ENCODE assay signal across 20 cellular contexts in the genomic region with DNA sequence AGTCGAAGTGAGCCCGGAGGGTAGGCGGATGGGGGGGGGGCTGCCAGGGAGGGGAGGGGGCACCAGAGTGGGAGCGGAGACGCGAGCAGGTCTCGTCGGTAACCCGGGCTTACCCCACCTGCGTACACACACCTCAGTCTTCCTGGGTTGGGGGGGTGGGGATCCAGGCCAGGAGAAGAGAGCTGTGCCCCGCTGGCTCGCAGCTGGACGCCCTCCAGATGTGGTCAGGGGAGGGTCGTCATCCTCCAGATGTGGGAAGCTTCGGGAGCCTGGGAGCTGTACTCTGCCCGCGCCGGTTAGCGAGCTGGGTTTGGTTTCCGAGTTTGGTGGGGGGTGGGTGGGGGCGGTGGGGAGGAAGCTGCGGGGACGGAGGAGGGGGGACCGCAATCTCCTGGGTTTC. TPM values are rescaled to one million over a fixed set of nuclear protein-coding genes. Genes with fewer than 3 reads are reported as not detected.
DNase-seq lines count a peak whose midpoint lies in the region; ATAC-seq and TF ChIP-seq lines count a peak whose summit lies in the region.
"Had no signal": no experiment of that assay in that cellular context is flagged by ENCODE, and none has a peak within 500 bp of the region (broad histone marks: within the 10 kb centered on the region; RNA-seq: fewer than 3 reads in every experiment).

No MANE protein-coding gene starts in this region.

- DNase-seq in DMS53 (lab: John Stamatoyannopoulos, UW): peak; percentile 56
- no peak for DNase-seq in DMS53 treated with DMSO at 0.1 percent for 48 hours (lab: John Stamatoyannopoulos, UW; ENCODE audit: unreplicated experiment)
- no peak for DNase-seq in NT2/D1 (ENCODE audit: low read depth, low spot score)
- no peak for DNase-seq in glutamatergic neuron
- DNase-seq in ovary: peak in 1 of 5 donors; percentile 62
- no peak for DNase-seq in stimulated activated CD4-positive, alpha-beta T cell treated with anti-CD3 and anti-CD28 coated beads, Interleukin-4, amount 100 ng/mL, for 24 hours
- DNase-seq: activated CD4-positive, alpha-beta T cell treated with anti-CD3 and anti-CD28 coated beads for 48 hours; dermis blood vessel endothelial cell; GDM1; islet precursor cell; mucosa of descending colon; NCI-H187 treated with DMSO at 0.1 percent for 48 hours; NCI-H526 treated with DMSO at 0.1 percent for 48 hours; posterior cingulate gyrus; transverse colon had no signal

- no peak for TF ChIP-seq POLR2A in ovary (IDR thresholded peaks at IDR 0.05)

- peaks cover 18% of the 10 kb centered on the region for H3K27me3 Mint-ChIP-seq in glutamatergic neuron (ENCODE audit: unreplicated experiment)

- no peaks in the 10 kb centered on the region for H3K36me3 Mint-ChIP-seq in glutamatergic neuron (ENCODE audit: unreplicated experiment)

- peaks cover 58% of the 10 kb centered on the region for H3K27me3 ChIP-seq in NT2/D1 (ENCODE audit: insufficient read depth, insufficient read length)
- no peaks in the 10 kb centered on the region for H3K27me3 ChIP-seq in ovary

- intact Hi-C loops in ovary (cut with DNase I): no loop called here

- no peak for TF ChIP-seq EP300 in ovary (IDR thresholded peaks at IDR 0.05)

- H3K4me3 Mint-ChIP-seq in glutamatergic neuron (ENCODE audit: unreplicated experiment): peak overlapping the region; percentile 50

- no peak overlapping the region for H3K27ac Mint-ChIP-seq in glutamatergic neuron (ENCODE audit: unreplicated experiment)

- H3K9ac ChIP-seq in NT2/D1 (ENCODE audit: insufficient read length, low read depth): no peak overlapping the region

- ATAC-seq in HG03280 (IDR thresholded peaks at IDR 0.05; ENCODE audit: unreplicated experiment) (no peak), HG03565 (IDR thresholded peaks at IDR 0.05; ENCODE audit: unreplicated experiment) (no peak)
- ATAC-seq: mucosa of descending colon had no signal

- H3K4me1 ChIP-seq in NT2/D1 (ENCODE audit: insufficient read depth, insufficient read length) (peaks cover 42% of the 10 kb centered on the region), ovary (ENCODE audit: insufficient read depth) (peaks cover 17% of the 10 kb centered on the region)

- no peak overlapping the region for H3K27ac ChIP-seq in ovary
- H3K27ac ChIP-seq: 22Rv1, transverse colon had no signal

- peaks cover under 1% of the 10 kb centered on the region for H3K36me3 ChIP-seq in NT2/D1 (ENCODE audit: insufficient read depth, insufficient read length, low read length)
- H3K36me3 ChIP-seq in ovary: no peaks in the 10 kb centered on the region
- H3K36me3 ChIP-seq: transverse colon had no signal

- H3K4me3 ChIP-seq in NT2/D1 (ENCODE audit: insufficient read length, low read depth): peak overlapping the region; percentile 10
- H3K4me3 ChIP-seq in ovary: peak overlapping the region; percentile 51
- H3K4me3 ChIP-seq: mucosa of descending colon had no signal

- 0 to 3% (median 1%) methylated on average over 1 to 24 of the region's 24 CpGs for WGBS in ovary, 3 donors

- peaks cover 6% of the 10 kb centered on the region for H3K9me3 Mint-ChIP-seq in glutamatergic neuron (ENCODE audit: unreplicated experiment)

- peaks cover 34% of the 10 kb centered on the region for H3K4me1 Mint-ChIP-seq in glutamatergic neuron (ENCODE audit: low read depth, unreplicated experiment)

- H3K9me3 ChIP-seq in NT2/D1 (ENCODE audit: insufficient read depth, low read length): no peaks in the 10 kb centered on the region
- no peaks in the 10 kb centered on the region for H3K9me3 ChIP-seq in ovary
- H3K9me3 ChIP-seq: mucosa of descending colon, transverse colon had no signal

- no peak for TF ChIP-seq CTCF in glutamatergic neuron (IDR thresholded peaks at IDR 0.05; ENCODE audit: partially characterized antibody, unreplicated experiment)
- TF ChIP-seq CTCF in ovary (IDR thresholded peaks at IDR 0.05): no peak

RNA-seq across cellular contexts. Expression of gene CACNA1G, which starts 1.3 kb away (rescaled TPM):
- total RNA-seq in glutamatergic neuron (ENCODE audit: unreplicated experiment) (2.2 TPM), ovary (10 to 100 TPM in 3 of 7 donors, 1 to 10 TPM in 4; 1.9 to 39.1 (median 6.5) TPM)
- polyA plus RNA-seq in ovary: 1 to 10 TPM; 1.0 to 1.2 TPM
- total RNA-seq: dermis blood vessel endothelial cell; T-helper 1 cell treated with Interleukin-12 subunit alpha and Interleukin-12 subunit beta and Interleukin-4 antibody, amounts not matched to agents 30 ng/mL and 1 ng/mL, for 36 hours had no signal

RNA-seq across cellular contexts. Expression of gene SPATA20, which starts 14.8 kb away (rescaled TPM):
- 14.0 TPM for total RNA-seq in glutamatergic neuron (ENCODE audit: unreplicated experiment)
- 10 to 100 TPM; 53.7 to 81.2 (median 62.6) TPM for total RNA-seq in ovary
- polyA plus RNA-seq in ovary: 10 to 100 TPM; 43.5 to 55.4 TPM

RNA-seq across cellular contexts. Expression of gene EPN3, which starts 29.3 kb away (rescaled TPM):
- total RNA-seq in glutamatergic neuron (ENCODE audit: unreplicated experiment) (0.12 TPM), ovary (10 to 100 TPM in 6 of 7 donors, 1 to 10 TPM in 1; 8.8 to 33.4 (median 22.4) TPM)
- 1 to 10 TPM; 6.2 to 7.3 TPM for polyA plus RNA-seq in ovary

RNA-seq across cellular contexts. Expression of gene MYCBPAP, which starts 53.6 kb away (rescaled TPM):
- 2.5 TPM for total RNA-seq in glutamatergic neuron (ENCODE audit: unreplicated experiment)
- 1 to 10 TPM; 2.5 to 8.1 (median 4.5) TPM for total RNA-seq in ovary
- 1 to 10 TPM; 3.2 to 9.7 TPM for polyA plus RNA-seq in ovary
- total RNA-seq: M059J had no signal
